ENCODE assay signal across 7 cellular contexts in genomic region chr19:43651758-43652545, GRCh38. TPM values are rescaled to one million over a fixed set of nuclear protein-coding genes. Genes with fewer than 3 reads are reported as not detected.
DNase-seq lines count a peak whose midpoint lies in the region; ATAC-seq lines count a peak whose summit lies in the region.

No MANE protein-coding gene starts in this region.

- peak; percentile 16 for DNase-seq in GDM1 (lab: John Stamatoyannopoulos, UW)
- DNase-seq in LHCN-M2 (ENCODE audit: low read depth): peak; percentile 61
- DNase-seq in SKM-1 treated with dmso at 0.1 percent for 144 hours (lab: John Stamatoyannopoulos, UW; ENCODE audit: unreplicated experiment): peak; percentile 16
- peak in 51 of 61 donors; percentile 7 to 72 (median 42) for DNase-seq in caudate nucleus (lab: John Stamatoyannopoulos, UW)
- peak; percentile 45 for DNase-seq in stimulated activated CD4-positive, alpha-beta T cell treated with anti-CD3 and anti-CD28 coated beads, Interleukin-1b, Interleukin-23, amount 100 ng/mL, for 48 hours

- ATAC-seq in GM21723 (IDR thresholded peaks at IDR 0.05; ENCODE audit: unreplicated experiment): no peak

- H3K27ac ChIP-seq in caudate nucleus (ENCODE audit: low read depth, low read length) (no peak overlapping the region), layer of hippocampus (ENCODE audit: low read depth, low read length) (peak overlapping the region; percentile 47)

- H3K27me3 ChIP-seq in layer of hippocampus (ENCODE audit: control insufficient read depth, insufficient read depth, low read length): no peaks in the 10 kb centered on the region

RNA-seq across cellular contexts. Expression of gene CADM4, which starts 12.3 kb away (rescaled TPM):
- total RNA-seq in LHCN-M2 (2014; rRNA removed): 0.69 TPM in 1 of 2 replicates, not detected in the other
- polyA plus RNA-seq in LHCN-M2 (2012): 0.81 TPM

RNA-seq across cellular contexts. Expression of gene PLAUR, which starts 18.0 kb away (rescaled TPM):
- 128 and 170 TPM in 2 replicates for total RNA-seq in LHCN-M2 (2014; rRNA removed)
- 40.7 TPM for polyA plus RNA-seq in LHCN-M2 (2012)

RNA-seq across cellular contexts. Expression of gene ZNF428, which starts 32.5 kb away (rescaled TPM):
- 56.8 and 58.4 TPM in 2 replicates for total RNA-seq in LHCN-M2 (2014; rRNA removed)
- 78.3 TPM for polyA plus RNA-seq in LHCN-M2 (2012)

RNA-seq across cellular contexts. Expression of gene SRRM5, which starts 40.1 kb away (rescaled TPM):
- total RNA-seq in LHCN-M2 (2014; rRNA removed): 0.11 TPM in 1 of 2 replicates, not detected in the other
- 0.22 TPM for polyA plus RNA-seq in LHCN-M2 (2012)

RNA-seq across cellular contexts. Expression of gene ZNF576, which starts 55.6 kb away (rescaled TPM):
- total RNA-seq in LHCN-M2 (2014; rRNA removed): 18.3 and 20.3 TPM in 2 replicates
- 17.3 TPM for polyA plus RNA-seq in LHCN-M2 (2012)
